1 cellular context compared by ENCODE assay signal in the genomic region with DNA sequence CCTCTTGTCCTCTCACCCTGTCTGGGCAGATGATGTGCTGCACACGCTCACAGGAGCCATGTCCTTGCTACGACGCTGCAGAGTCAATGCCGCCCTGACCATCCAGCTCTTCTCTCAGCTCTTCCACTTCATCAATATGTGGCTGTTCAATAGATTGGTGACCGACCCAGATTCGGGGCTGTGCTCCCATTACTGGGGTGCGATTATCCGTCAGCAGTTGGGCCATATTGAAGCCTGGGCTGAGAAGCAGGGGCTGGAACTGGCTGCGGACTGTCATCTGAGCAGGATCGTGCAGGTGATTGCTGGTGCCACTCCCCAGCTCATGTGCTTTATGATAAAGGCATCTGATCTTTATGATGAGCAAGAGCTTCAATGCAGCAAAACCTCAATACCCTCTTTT.
TF ChIP-seq lines count a peak whose summit lies in the region.

No MANE protein-coding gene starts in this region.

TF ChIP-seq in K562, 482 proteins besides CTCF, POLR2A, EP300 and RAD21:
- TF ChIP-seq CEBPG (CRISPR knock-in tag; IDR thresholded peaks at IDR 0.05) = no peak
- no peak for TF ChIP-seq CEBPG (tag; conservative IDR thresholded peaks at IDR 0.05 in 1 of 2, IDR thresholded peaks at IDR 0.05 in 1 of 2)
- TF ChIP-seq IRF2 (CRISPR knock-in tag; IDR thresholded peaks at IDR 0.05) = 0 out of 2 replicates have a peak, but pooled peaks have one; percentile 54
- no peak for TF ChIP-seq MAZ (CRISPR knock-in tag; conservative IDR thresholded peaks at IDR 0.05 in 1 of 2, IDR thresholded peaks at IDR 0.05 in 1 of 2)
- no peak for TF ChIP-seq RFX7 (CRISPR knock-in tag; IDR thresholded peaks at IDR 0.05)
- no peak for TF ChIP-seq ZNF561 (CRISPR knock-in tag; conservative IDR thresholded peaks at IDR 0.05)
- no peak for TF ChIP-seq PCBP2 (IDR thresholded peaks at IDR 0.05; ENCODE audit: low read depth, low read length, poor library complexity, severe bottlenecking)
